Comparison of ENCODE assay signal across 8 cellular contexts in the genomic region with DNA sequence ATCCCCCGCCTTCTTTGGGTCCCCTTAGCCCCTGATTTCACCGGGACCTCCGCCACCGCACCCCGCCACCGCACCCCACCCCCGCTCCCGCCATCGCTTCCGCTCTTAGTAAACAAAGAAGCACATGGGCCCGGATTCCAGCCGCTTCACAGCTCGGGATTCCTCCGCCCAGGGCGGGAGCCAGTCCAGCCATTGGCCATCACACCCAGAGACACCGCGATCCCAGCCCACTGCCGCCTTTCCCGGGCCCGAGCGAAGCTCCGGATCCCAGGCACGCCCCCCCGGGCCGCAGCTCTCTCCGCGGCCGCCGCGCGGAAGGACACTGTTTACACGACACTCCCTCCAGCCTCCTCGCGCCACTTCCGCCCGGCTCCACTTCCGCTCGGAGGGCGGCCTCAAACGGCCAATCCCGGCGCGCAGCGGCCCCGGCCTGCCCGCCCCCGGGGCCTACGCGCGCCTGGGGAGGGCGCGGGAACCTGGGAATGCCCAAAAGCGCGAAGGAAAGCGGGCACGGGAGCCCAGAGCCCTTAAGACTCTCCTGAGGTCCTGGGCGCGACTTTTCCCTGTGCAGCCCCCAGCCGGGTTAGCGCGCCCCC. TPM values are rescaled to one million over a fixed set of nuclear protein-coding genes. Genes with fewer than 3 reads are reported as not detected.
A peak's percentile ranks its signal among the peaks of the same experiment; 100 is the strongest.
DNase-seq lines count a peak whose midpoint lies in the region; ATAC-seq and TF ChIP-seq lines count a peak whose summit lies in the region.

No MANE protein-coding gene starts in this region.

- H3K4me3 ChIP-seq in right atrium auricular region (peak overlapping the region; percentile 58 to 70), psoas muscle (peak overlapping the region; percentile 77)

- H3K27ac ChIP-seq in right atrium auricular region (peak overlapping the region; percentile 90 to 96), psoas muscle (peak overlapping the region; percentile 90)

- DNase-seq in NCI-H146 treated with DMSO at 0.1 percent for 48 hours (lab: John Stamatoyannopoulos, UW; ENCODE audit: unreplicated experiment) (peak; percentile 86), T-helper 2 cell (peak; percentile 75 to 97 (median 79)), anterior cingulate cortex (lab: John Stamatoyannopoulos, UW) (peak; percentile 49 to 93 (median 86)), right atrium auricular region (ENCODE audit: low spot score) (peak; percentile 90), psoas muscle (peak; percentile 95 to 97), ureter (ENCODE audit: low spot score) (peak; percentile 96)

- intact Hi-C loops in psoas muscle (cut with DNase I), result loop anchor here in 1 of 2 donors (1.0 to 2.0 kb wide), 2 partner anchors 19 to 52 kb away; a partner anchor contains a TSS

- H3K9me3 ChIP-seq in right atrium auricular region, result no peaks in the 10 kb centered on the region
- no peaks in the 10 kb centered on the region for H3K9me3 ChIP-seq in psoas muscle

- peak; percentile 33 for TF ChIP-seq POLR2A in GM15510 (IDR thresholded peaks at IDR 0.05; ENCODE audit: borderline replicate concordance, extremely low read depth, insufficient read length)

- peaks cover 45% of the 10 kb centered on the region for H3K36me3 ChIP-seq in right atrium auricular region
- H3K36me3 ChIP-seq in psoas muscle (ENCODE audit: insufficient read depth in 1 of 2, low read depth in 1 of 2), result peaks cover 9 to 68% of the 10 kb centered on the region in 2 donors

- H3K27me3 ChIP-seq in right atrium auricular region (no peaks in the 10 kb centered on the region), psoas muscle (ENCODE audit: insufficient read depth in 3 of 3, low read length in 2 of 3) (no peaks in the 10 kb centered on the region)

- peaks cover 0 to 20% of the 10 kb centered on the region in 2 donors for H3K4me1 ChIP-seq in right atrium auricular region
- peaks cover 18% of the 10 kb centered on the region for H3K4me1 ChIP-seq in psoas muscle

- ATAC-seq in HG02884 (IDR thresholded peaks at IDR 0.05; ENCODE audit: unreplicated experiment) (peak; percentile 69), psoas muscle (peak; percentile 90 to 93 (median 92))

- WGBS in psoas muscle, 3 donors, result 0 to 1% (median 1%) methylated on average over 55 to 61 of the region's 61 CpGs

- no peak for TF ChIP-seq CTCF in right atrium auricular region (IDR thresholded peaks at IDR 0.05)
- no peak for TF ChIP-seq CTCF in psoas muscle (IDR thresholded peaks at IDR 0.05)

RNA-seq across cellular contexts. Expression of a gene that starts 0.7 kb away (rescaled TPM):
- total RNA-seq in right atrium auricular region, result 10 to 100 TPM in 1 of 2 donors, 1 to 10 TPM in 1; 8.3 to 13.0 TPM
- total RNA-seq in psoas muscle, result 10 to 100 TPM; 24.6 to 34.0 (median 30.6) TPM
- 10 to 100 TPM; 33.3 to 40.6 (median 33.8) TPM for polyA plus RNA-seq in psoas muscle
- 52.4 TPM for total RNA-seq in ureter

RNA-seq across cellular contexts. Expression of a gene that starts 0.9 kb away (rescaled TPM):
- total RNA-seq in right atrium auricular region (10 to 100 TPM; 12.2 to 12.4 TPM), psoas muscle (10 to 100 TPM in 2 of 4 donors, 1 to 10 TPM in 2; 8.8 to 12.9 (median 10.8) TPM), ureter (19.5 TPM)
- polyA plus RNA-seq in psoas muscle, result 10 to 100 TPM; 10.9 to 19.2 (median 14.5) TPM

RNA-seq across cellular contexts. Expression of a gene that starts 11.7 kb away (rescaled TPM):
- 10 to 100 TPM; 46.7 to 64.2 TPM for total RNA-seq in right atrium auricular region
- 100 to 1,000 TPM in 3 of 4 donors, 10 to 100 TPM in 1; 82.9 to 130 (median 111) TPM for total RNA-seq in psoas muscle
- polyA plus RNA-seq in psoas muscle, result 100 to 1,000 TPM; 104 to 145 (median 126) TPM
- total RNA-seq in ureter, result 121 TPM

RNA-seq across cellular contexts. Expression of a gene that starts 18.6 kb away (rescaled TPM):
- total RNA-seq in right atrium auricular region (10 to 100 TPM; 41.7 to 49.1 TPM), psoas muscle (10 to 100 TPM; 26.8 to 40.5 (median 31.7) TPM), ureter (47.4 TPM)
- 10 to 100 TPM; 31.4 to 58.4 (median 34.8) TPM for polyA plus RNA-seq in psoas muscle

RNA-seq across cellular contexts. Expression of a gene that starts 18.9 kb away (rescaled TPM):
- total RNA-seq in right atrium auricular region (1 to 10 TPM; 6.1 to 6.2 TPM), psoas muscle (1 to 10 TPM; 2.2 to 3.9 (median 2.5) TPM), ureter (8.7 TPM)
- 1 to 10 TPM; 2.9 to 7.0 (median 4.4) TPM for polyA plus RNA-seq in psoas muscle

Comparison
In these comparisons a context has a peak if more than half of its experiments do, and no peak if none do; other contexts are left out.
1. Peak in every context shown above with its lines: DNase-seq, ATAC-seq, H3K4me3 ChIP-seq and H3K27ac ChIP-seq.